2 cellular contexts compared by ENCODE assay signal in the genomic region with DNA sequence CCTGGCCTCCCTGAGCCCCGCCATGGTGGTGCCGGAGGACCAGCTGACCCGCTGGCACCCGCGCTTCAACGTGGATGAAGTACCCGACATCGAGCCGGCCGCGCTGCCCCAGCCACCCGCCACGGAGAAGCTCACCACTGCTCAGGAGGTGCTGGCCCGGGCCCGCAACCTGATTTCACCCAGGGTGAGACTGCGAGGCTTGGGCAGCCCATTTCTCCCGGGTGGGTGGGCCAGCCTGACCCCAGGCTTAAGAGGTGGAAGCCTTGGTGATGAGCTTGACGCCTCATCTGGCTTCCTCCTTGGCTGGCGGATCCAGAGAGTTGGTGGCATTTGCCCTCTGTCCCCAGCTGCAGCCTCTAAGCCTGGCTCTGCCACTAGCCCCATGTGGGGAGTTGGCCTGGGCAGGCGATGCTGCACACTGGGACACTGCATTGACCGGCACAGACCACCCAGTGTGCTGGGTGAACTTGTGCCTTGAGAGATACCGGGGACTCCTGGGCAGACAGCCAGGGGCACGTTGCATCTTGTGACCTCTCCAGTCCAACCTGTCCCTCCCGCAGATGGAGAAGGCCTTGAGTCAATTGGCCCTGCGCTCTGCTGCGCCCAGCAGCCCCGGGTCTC.
TF ChIP-seq lines count a peak whose summit lies in the region.

No MANE protein-coding gene starts in this region.

TF ChIP-seq in A549, 52 proteins besides CTCF, POLR2A, EP300 and RAD21:
- TF ChIP-seq, protein P1, sequence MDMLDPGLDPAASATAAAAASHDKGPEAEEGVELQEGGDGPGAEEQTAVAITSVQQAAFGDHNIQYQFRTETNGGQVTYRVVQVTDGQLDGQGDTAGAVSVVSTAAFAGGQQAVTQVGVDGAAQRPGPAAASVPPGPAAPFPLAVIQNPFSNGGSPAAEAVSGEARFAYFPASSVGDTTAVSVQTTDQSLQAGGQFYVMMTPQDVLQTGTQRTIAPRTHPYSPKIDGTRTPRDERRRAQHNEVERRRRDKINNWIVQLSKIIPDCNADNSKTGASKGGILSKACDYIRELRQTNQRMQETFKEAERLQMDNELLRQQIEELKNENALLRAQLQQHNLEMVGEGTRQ (IDR thresholded peaks at IDR 0.05): no peak
- TF ChIP-seq JUNB (IDR thresholded peaks at IDR 0.05) (no peak), GATA3 (IDR thresholded peaks at IDR 0.05; ENCODE audit: borderline replicate concordance) (peak; percentile 7; the same call in 1 of the 2 replicates), FOXS1 (CRISPR knock-in tag; IDR thresholded peaks at IDR 0.05) (no peak), MAX (IDR thresholded peaks at IDR 0.05) (0 out of 2 replicates have a peak, but pooled peaks have one; percentile 20), CHD4 (IDR thresholded peaks at IDR 0.05; ENCODE audit: borderline replicate concordance) (no peak), TP53 (CRISPR knock-in tag; IDR thresholded peaks at IDR 0.05) (peak; percentile 23; the same call in 1 of the 2 replicates)

TF ChIP-seq in HepG2, 621 proteins besides CTCF, POLR2A, EP300 and RAD21 (continues in another document):
- TF ChIP-seq ZNF468 (CRISPR knock-in tag; IDR thresholded peaks at IDR 0.05) (0 out of 2 replicates have a peak, but pooled peaks have one; percentile 58), ZNF501 (CRISPR knock-in tag; IDR thresholded peaks at IDR 0.05) (0 out of 2 replicates have a peak, but pooled peaks have one; percentile 22), IKZF4 (CRISPR knock-in tag; IDR thresholded peaks at IDR 0.05; ENCODE audit: borderline replicate concordance, low read depth, not compliant biosample characterization) (peak; percentile 70), ZNF547 (CRISPR knock-in tag; IDR thresholded peaks at IDR 0.05) (0 out of 2 replicates have a peak, but pooled peaks have one; percentile 37), TEF (CRISPR knock-in tag; IDR thresholded peaks at IDR 0.05) (no peak), ZNF44 (CRISPR knock-in tag; IDR thresholded peaks at IDR 0.05) (0 out of 2 replicates have a peak, but pooled peaks have one; percentile 64), NR2C2 (CRISPR knock-in tag; IDR thresholded peaks at IDR 0.05; ENCODE audit: borderline replicate concordance) (no peak), ZNF891 (CRISPR knock-in tag; IDR thresholded peaks at IDR 0.05) (0 out of 2 replicates have a peak, but pooled peaks have one; percentile 23), POLR2G (IDR thresholded peaks at IDR 0.05; ENCODE audit: low read depth, low read length) (peak; percentile 13; the same call in 1 of the 2 replicates), RFX3 (CRISPR knock-in tag; IDR thresholded peaks at IDR 0.05) (no peak), ZNF224 (CRISPR knock-in tag; IDR thresholded peaks at IDR 0.05) (0 out of 2 replicates have a peak, but pooled peaks have one; percentile 35), ZNF883 (CRISPR knock-in tag; IDR thresholded peaks at IDR 0.05; ENCODE audit: not compliant biosample characterization) (peak; percentile 73), SYNCRIP (IDR thresholded peaks at IDR 0.05; ENCODE audit: insufficient read depth, low read depth, low read length) (no peak), PAF1 (CRISPR knock-in tag; IDR thresholded peaks at IDR 0.05) (0 out of 2 replicates have a peak, but pooled peaks have one; percentile 17), KDM2A (CRISPR knock-in tag; IDR thresholded peaks at IDR 0.05; ENCODE audit: borderline replicate concordance, low read depth) (peak; percentile 56; the same call in 1 of the 2 replicates), ZNF598 (CRISPR knock-in tag; IDR thresholded peaks at IDR 0.05; ENCODE audit: borderline replicate concordance) (peak; percentile 80; the same call in 1 of the 2 replicates), EZH2 (conservative IDR thresholded peaks at IDR 0.05; ENCODE audit: low read depth, low read length) (no peak), POLR2AphosphoS2 (IDR thresholded peaks at IDR 0.05; ENCODE audit: low read depth, low read length) (0 out of 2 replicates have a peak, but pooled peaks have one; percentile 25), ZNF879 (CRISPR knock-in tag; IDR thresholded peaks at IDR 0.05) (no peak), ZNF274 (CRISPR knock-in tag; IDR thresholded peaks at IDR 0.05) (0 out of 2 replicates have a peak, but pooled peaks have one; percentile 25), ZNF33B (CRISPR knock-in tag; IDR thresholded peaks at IDR 0.05) (0 out of 2 replicates have a peak, but pooled peaks have one; percentile 25), SSRP1 (CRISPR knock-in tag; IDR thresholded peaks at IDR 0.05) (no peak), ZNF672 (CRISPR knock-in tag; IDR thresholded peaks at IDR 0.05) (no peak), ZSCAN21 (CRISPR knock-in tag; IDR thresholded peaks at IDR 0.05; ENCODE audit: borderline replicate concordance) (peak; percentile 13; the same call in 1 of the 2 replicates), ZNF749 (CRISPR knock-in tag; IDR thresholded peaks at IDR 0.05; ENCODE audit: borderline replicate concordance) (no peak), ZMYM3 (CRISPR knock-in tag; IDR thresholded peaks at IDR 0.05) (no peak), ZNF331 (CRISPR knock-in tag; IDR thresholded peaks at IDR 0.05) (no peak), BCL3 (CRISPR knock-in tag; IDR thresholded peaks at IDR 0.05) (0 out of 2 replicates have a peak, but pooled peaks have one; percentile 43), PHB2 (IDR thresholded peaks at IDR 0.05; ENCODE audit: partially characterized antibody) (no peak), ZNF136 (CRISPR knock-in tag; IDR thresholded peaks at IDR 0.05; ENCODE audit: low read depth) (0 out of 2 replicates have a peak, but pooled peaks have one; percentile 22), CCDC6 (CRISPR knock-in tag; IDR thresholded peaks at IDR 0.05) (no peak), ZFP1 (CRISPR knock-in tag; IDR thresholded peaks at IDR 0.05) (no peak)
- TF ChIP-seq, protein P2, sequence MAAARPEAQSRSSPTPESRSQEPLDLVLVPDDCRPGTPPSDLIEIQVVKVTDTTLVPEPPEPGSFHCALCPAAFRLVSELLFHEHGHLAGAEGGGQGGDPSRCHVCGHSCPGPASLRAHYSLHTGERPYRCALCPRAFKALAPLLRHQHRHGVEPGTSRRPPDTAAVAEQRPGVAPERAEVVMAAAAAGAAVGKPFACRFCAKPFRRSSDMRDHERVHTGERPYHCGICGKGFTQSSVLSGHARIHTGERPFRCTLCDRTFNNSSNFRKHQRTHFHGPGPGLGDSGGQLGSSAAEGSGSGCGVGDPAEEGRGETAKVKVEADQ (CRISPR knock-in tag; IDR thresholded peaks at IDR 0.05; ENCODE audit: borderline replicate concordance): 0 out of 2 replicates have a peak, but pooled peaks have one; percentile 64
- TF ChIP-seq, protein P3, sequence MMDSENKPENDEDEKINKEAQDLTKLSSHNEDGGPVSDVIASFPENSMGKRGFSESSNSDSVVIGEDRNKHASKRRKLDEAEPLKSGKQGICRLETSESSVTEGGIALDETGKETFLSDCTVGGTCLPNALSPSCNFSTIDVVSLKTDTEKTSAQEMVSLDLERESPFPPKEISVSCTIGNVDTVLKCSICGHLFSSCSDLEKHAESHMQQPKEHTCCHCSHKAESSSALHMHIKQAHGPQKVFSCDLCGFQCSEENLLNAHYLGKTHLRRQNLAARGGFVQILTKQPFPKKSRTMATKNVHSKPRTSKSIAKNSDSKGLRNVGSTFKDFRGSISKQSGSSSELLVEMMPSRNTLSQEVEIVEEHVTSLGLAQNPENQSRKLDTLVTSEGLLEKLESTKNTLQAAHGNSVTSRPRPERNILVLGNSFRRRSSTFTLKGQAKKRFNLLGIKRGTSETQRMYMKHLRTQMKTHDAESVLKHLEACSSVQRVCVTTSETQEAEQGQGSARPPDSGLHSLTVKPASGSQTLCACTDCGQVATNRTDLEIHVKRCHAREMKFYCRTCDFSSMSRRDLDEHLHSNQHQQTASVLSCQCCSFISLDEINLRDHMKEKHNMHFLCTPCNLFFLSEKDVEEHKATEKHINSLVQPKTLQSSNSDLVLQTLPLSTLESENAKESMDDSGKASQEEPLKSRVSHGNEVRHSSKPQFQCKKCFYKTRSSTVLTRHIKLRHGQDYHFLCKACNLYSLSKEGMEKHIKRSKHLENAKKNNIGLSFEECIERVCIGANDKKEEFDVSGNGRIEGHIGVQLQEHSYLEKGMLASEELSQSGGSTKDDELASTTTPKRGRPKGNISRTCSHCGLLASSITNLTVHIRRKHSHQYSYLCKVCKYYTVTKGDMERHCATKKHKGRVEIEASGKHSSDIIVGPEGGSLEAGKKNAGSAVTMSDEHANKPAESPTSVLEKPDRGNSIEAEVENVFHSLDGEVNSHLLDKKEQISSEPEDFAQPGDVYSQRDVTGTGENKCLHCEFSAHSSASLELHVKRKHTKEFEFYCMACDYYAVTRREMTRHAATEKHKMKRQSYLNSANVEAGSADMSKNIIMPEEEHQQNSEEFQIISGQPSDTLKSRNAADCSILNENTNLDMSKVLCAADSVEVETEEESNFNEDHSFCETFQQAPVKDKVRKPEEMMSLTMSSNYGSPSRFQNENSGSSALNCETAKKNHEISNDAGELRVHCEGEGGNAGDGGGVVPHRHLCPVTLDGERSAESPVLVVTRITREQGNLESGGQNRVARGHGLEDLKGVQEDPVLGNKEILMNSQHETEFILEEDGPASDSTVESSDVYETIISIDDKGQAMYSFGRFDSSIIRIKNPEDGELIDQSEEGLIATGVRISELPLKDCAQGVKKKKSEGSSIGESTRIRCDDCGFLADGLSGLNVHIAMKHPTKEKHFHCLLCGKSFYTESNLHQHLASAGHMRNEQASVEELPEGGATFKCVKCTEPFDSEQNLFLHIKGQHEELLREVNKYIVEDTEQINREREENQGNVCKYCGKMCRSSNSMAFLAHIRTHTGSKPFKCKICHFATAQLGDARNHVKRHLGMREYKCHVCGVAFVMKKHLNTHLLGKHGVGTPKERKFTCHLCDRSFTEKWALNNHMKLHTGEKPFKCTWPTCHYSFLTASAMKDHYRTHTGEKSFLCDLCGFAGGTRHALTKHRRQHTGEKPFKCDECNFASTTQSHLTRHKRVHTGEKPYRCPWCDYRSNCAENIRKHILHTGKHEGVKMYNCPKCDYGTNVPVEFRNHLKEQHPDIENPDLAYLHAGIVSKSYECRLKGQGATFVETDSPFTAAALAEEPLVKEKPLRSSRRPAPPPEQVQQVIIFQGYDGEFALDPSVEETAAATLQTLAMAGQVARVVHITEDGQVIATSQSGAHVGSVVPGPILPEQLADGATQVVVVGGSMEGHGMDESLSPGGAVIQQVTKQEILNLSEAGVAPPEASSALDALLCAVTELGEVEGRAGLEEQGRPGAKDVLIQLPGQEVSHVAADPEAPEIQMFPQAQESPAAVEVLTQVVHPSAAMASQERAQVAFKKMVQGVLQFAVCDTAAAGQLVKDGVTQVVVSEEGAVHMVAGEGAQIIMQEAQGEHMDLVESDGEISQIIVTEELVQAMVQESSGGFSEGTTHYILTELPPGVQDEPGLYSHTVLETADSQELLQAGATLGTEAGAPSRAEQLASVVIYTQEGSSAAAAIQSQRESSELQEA (CRISPR knock-in tag; IDR thresholded peaks at IDR 0.05; ENCODE audit: not compliant biosample characterization): peak; percentile 53
- TF ChIP-seq, protein P4, sequence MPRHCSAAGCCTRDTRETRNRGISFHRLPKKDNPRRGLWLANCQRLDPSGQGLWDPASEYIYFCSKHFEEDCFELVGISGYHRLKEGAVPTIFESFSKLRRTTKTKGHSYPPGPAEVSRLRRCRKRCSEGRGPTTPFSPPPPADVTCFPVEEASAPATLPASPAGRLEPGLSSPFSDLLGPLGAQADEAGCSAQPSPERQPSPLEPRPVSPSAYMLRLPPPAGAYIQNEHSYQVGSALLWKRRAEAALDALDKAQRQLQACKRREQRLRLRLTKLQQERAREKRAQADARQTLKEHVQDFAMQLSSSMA (CRISPR knock-in tag; IDR thresholded peaks at IDR 0.05): no peak
- TF ChIP-seq, protein P5, sequence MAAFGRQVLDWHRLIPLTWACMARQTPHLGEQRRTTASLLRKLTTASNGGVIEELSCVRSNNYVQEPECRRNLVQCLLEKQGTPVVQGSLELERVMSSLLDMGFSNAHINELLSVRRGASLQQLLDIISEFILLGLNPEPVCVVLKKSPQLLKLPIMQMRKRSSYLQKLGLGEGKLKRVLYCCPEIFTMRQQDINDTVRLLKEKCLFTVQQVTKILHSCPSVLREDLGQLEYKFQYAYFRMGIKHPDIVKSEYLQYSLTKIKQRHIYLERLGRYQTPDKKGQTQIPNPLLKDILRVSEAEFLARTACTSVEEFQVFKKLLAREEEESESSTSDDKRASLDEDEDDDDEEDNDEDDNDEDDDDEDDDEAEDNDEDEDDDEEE (CRISPR knock-in tag; IDR thresholded peaks at IDR 0.05): no peak
- TF ChIP-seq, protein P6, sequence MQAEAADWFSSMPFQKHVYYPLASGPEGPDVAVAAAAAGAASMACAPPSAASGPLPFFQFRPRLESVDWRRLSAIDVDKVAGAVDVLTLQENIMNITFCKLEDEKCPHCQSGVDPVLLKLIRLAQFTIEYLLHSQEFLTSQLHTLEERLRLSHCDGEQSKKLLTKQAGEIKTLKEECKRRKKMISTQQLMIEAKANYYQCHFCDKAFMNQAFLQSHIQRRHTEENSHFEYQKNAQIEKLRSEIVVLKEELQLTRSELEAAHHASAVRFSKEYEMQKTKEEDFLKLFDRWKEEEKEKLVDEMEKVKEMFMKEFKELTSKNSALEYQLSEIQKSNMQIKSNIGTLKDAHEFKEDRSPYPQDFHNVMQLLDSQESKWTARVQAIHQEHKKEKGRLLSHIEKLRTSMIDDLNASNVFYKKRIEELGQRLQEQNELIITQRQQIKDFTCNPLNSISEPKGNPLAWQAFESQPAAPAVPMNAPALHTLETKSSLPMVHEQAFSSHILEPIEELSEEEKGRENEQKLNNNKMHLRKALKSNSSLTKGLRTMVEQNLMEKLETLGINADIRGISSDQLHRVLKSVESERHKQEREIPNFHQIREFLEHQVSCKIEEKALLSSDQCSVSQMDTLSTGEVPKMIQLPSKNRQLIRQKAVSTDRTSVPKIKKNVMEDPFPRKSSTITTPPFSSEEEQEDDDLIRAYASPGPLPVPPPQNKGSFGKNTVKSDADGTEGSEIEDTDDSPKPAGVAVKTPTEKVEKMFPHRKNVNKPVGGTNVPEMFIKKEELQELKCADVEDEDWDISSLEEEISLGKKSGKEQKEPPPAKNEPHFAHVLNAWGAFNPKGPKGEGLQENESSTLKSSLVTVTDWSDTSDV (CRISPR knock-in tag; IDR thresholded peaks at IDR 0.05): 0 out of 2 replicates have a peak, but pooled peaks have one; percentile 26
- TF ChIP-seq, protein P7, sequence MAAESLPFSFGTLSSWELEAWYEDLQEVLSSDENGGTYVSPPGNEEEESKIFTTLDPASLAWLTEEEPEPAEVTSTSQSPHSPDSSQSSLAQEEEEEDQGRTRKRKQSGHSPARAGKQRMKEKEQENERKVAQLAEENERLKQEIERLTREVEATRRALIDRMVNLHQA (CRISPR knock-in tag; IDR thresholded peaks at IDR 0.05): no peak
